In genomic region chr6:39849228-39849627, GRCh38 we compare ENCODE assay signal across 1 cellular context.
TF ChIP-seq lines count a peak whose summit lies in the region.

No MANE protein-coding gene starts in this region.

TF ChIP-seq in IMR-90, 13 proteins besides CTCF, POLR2A, EP300 and RAD21:
- TF ChIP-seq ELK1 (IDR thresholded peaks at IDR 0.05; ENCODE audit: borderline replicate concordance, low read depth, low read length) (no peak), SMC3 (IDR thresholded peaks at IDR 0.05; ENCODE audit: low read depth, low read length) (no peak)
